ENCODE assay signal across 1 cellular context in genomic region chr5:37717276-37717612, GRCh38.
TF ChIP-seq lines count a peak whose summit lies in the region.

No MANE protein-coding gene starts in this region.

TF ChIP-seq in HepG2, 621 proteins besides CTCF, POLR2A, EP300 and RAD21 (continued from another document):
- TF ChIP-seq ZNF574 (CRISPR knock-in tag; IDR thresholded peaks at IDR 0.05): no peak
